Comparison of ENCODE assay signal across 18 cellular contexts in genomic region chr7:28174901-28175661, GRCh38. TPM values are rescaled to one million over a fixed set of nuclear protein-coding genes. Genes with fewer than 3 reads are reported as not detected.
A peak's percentile ranks its signal among the peaks of the same experiment; 100 is the strongest.
DNase-seq lines count a peak whose midpoint lies in the region; ATAC-seq and TF ChIP-seq lines count a peak whose summit lies in the region.
"Had no signal": no experiment of that assay in that cellular context is flagged by ENCODE, and none has a peak within 500 bp of the region (broad histone marks: within the 10 kb centered on the region; RNA-seq: fewer than 3 reads in every experiment).

No MANE protein-coding gene starts in this region.

- peaks cover 0 to 72% (median 32%) of the 10 kb centered on the region in 12 donors for H3K4me1 ChIP-seq in heart left ventricle
- peaks cover 0 to 50% (median 25%) of the 10 kb centered on the region in 4 donors for H3K4me1 ChIP-seq in tibial artery
- H3K4me1 ChIP-seq in esophagus squamous epithelium = peaks cover 6 to 26% (median 8%) of the 10 kb centered on the region in 3 donors
- peaks cover 14% of the 10 kb centered on the region for H3K4me1 ChIP-seq in Karpas-422 (ENCODE audit: low read length)
- H3K4me1 ChIP-seq: parathyroid adenoma had no signal

- H3K79me2 ChIP-seq in Karpas-422 (ENCODE audit: low read length) = no peaks in the 10 kb centered on the region
- H3K79me2 ChIP-seq: parathyroid adenoma had no signal

- H3K27ac ChIP-seq in heart left ventricle (peak overlapping the region in 10 of 12 donors; percentile 7 to 94 (median 85)), tibial artery (peak overlapping the region; percentile 87 to 97), esophagus squamous epithelium (no peak overlapping the region), Karpas-422 (ENCODE audit: low read length) (no peak overlapping the region)
- H3K27ac ChIP-seq: body of pancreas, parathyroid adenoma had no signal

- H3K9me3 Mint-ChIP-seq in HFFc6 = no peaks in the 10 kb centered on the region
- H3K9me3 Mint-ChIP-seq: activated CD4-positive, alpha-beta T cell treated with anti-CD3 and anti-CD28 coated beads, Interleukin-2, amount 10 ng/mL, durations not matched to agents 24 days and 14 days; activated naive CD4-positive, alpha-beta T cell treated with anti-CD3 and anti-CD28 coated beads, Interleukin-2, amount 50 U/mL, for 72 hours; IgD-negative memory B cell had no signal

- peaks cover 6% of the 10 kb centered on the region; the same call in 1 of the 2 replicates for H4K20me1 ChIP-seq in Karpas-422 (ENCODE audit: insufficient read depth, low read depth, low read length)

- intact Hi-C loops in heart left ventricle (cut with DNase I) = loop anchor here in 6 of 10 donors (5.0 to 10.0 kb wide), 3 partner anchors 33 to 70 kb away; no protein-coding TSS in a partner anchor
- intact Hi-C loops in cardiac septum (cut with DNase I) = no loop called here
- intact Hi-C loops in tibial artery (cut with DNase I; ENCODE audit: low total_unique reads) = no loop called here
- intact Hi-C loops in esophagus squamous epithelium (cut with DNase I) = no loop called here

- no peaks in the 10 kb centered on the region for H3K36me3 Mint-ChIP-seq in HFFc6 (ENCODE audit: low read depth)
- H3K36me3 Mint-ChIP-seq: activated naive CD4-positive, alpha-beta T cell treated with anti-CD3 and anti-CD28 coated beads, Interleukin-2, amount 50 U/mL, for 72 hours; IgD-negative memory B cell had no signal

- TF ChIP-seq POLR2A in heart left ventricle (IDR thresholded peaks at IDR 0.05) = no peak
- no peak for TF ChIP-seq POLR2A in esophagus squamous epithelium (IDR thresholded peaks at IDR 0.05)

- DNase-seq in heart left ventricle (no peak), cardiac septum (ENCODE audit: low spot score) (no peak), HFFc6 (no peak), dermis blood vessel endothelial cell (peak; percentile 7), tibial artery (no peak), glomerular visceral epithelial cell (ENCODE audit: extremely low spot score) (no peak), esophagus squamous epithelium (lab: John Stamatoyannopoulos, UW) (no peak), Karpas-422 (no peak)
- DNase-seq: activated CD4-positive, alpha-beta T cell treated with anti-CD3 and anti-CD28 coated beads, Interleukin-2, amount 10 ng/mL, durations not matched to agents 24 days and 14 days; body of pancreas; cortex of kidney; gastrocnemius medialis; NCI-H2029; NCI-H446 treated with DMSO at 0.1 percent for 48 hours; trophoblast cell had no signal

- no peaks in the 10 kb centered on the region for H3K9me3 ChIP-seq in heart left ventricle
- no peaks in the 10 kb centered on the region for H3K9me3 ChIP-seq in tibial artery
- H3K9me3 ChIP-seq in esophagus squamous epithelium = no peaks in the 10 kb centered on the region
- no peaks in the 10 kb centered on the region for H3K9me3 ChIP-seq in Karpas-422 (ENCODE audit: low read length)
- H3K9me3 ChIP-seq: body of pancreas, gastrocnemius medialis had no signal

- no peak overlapping the region for H3K4me3 ChIP-seq in heart left ventricle
- H3K4me3 ChIP-seq in tibial artery = no peak overlapping the region
- H3K4me3 ChIP-seq in esophagus squamous epithelium = no peak overlapping the region
- H3K4me3 ChIP-seq in Karpas-422 (ENCODE audit: low read length) = no peak overlapping the region
- H3K4me3 ChIP-seq: body of pancreas, gastrocnemius medialis had no signal

- 71 to 87% (median 78%) methylated on average over 8 of the region's 8 CpGs for WGBS in heart left ventricle, 4 donors
- WGBS in esophagus squamous epithelium, 2 donors = 75 to 79% methylated on average over 7 to 8 of the region's 8 CpGs

- TF ChIP-seq CTCF in heart left ventricle (IDR thresholded peaks at IDR 0.05) (no peak), HFFc6 (IDR thresholded peaks at IDR 0.05) (no peak), tibial artery (IDR thresholded peaks at IDR 0.05) (no peak), esophagus squamous epithelium (IDR thresholded peaks at IDR 0.05) (no peak)

- H3K27ac Mint-ChIP-seq in HFFc6 = peak overlapping the region; percentile 42
- H3K27ac Mint-ChIP-seq: activated CD4-positive, alpha-beta T cell treated with anti-CD3 and anti-CD28 coated beads, Interleukin-2, amount 10 ng/mL, durations not matched to agents 24 days and 14 days had no signal

- no peaks in the 10 kb centered on the region for H3K27me3 Mint-ChIP-seq in HFFc6 (ENCODE audit: insufficient read depth)
- H3K27me3 Mint-ChIP-seq: IgD-negative memory B cell had no signal

- no peak overlapping the region for H3K4me3 Mint-ChIP-seq in HFFc6
- H3K4me3 Mint-ChIP-seq: activated CD4-positive, alpha-beta T cell treated with anti-CD3 and anti-CD28 coated beads, Interleukin-2, amount 10 ng/mL, durations not matched to agents 24 days and 14 days had no signal

- no peak overlapping the region for H3K4me2 ChIP-seq in Karpas-422 (ENCODE audit: low read depth, low read length, poor library complexity, severe bottlenecking)

- no peaks in the 10 kb centered on the region for H3K9me2 ChIP-seq in Karpas-422 (replicated peaks; ENCODE audit: insufficient read depth, low read length)

- H3K27me3 ChIP-seq in heart left ventricle = no peaks in the 10 kb centered on the region
- no peaks in the 10 kb centered on the region for H3K27me3 ChIP-seq in tibial artery
- no peaks in the 10 kb centered on the region for H3K27me3 ChIP-seq in esophagus squamous epithelium
- H3K27me3 ChIP-seq in Karpas-422 (ENCODE audit: low read length) = peaks cover 3% of the 10 kb centered on the region; the same call in 1 of the 2 replicates
- H3K27me3 ChIP-seq: body of pancreas, gastrocnemius medialis had no signal

- H3K4me1 Mint-ChIP-seq in HFFc6 (ENCODE audit: low read depth) = peaks cover 57% of the 10 kb centered on the region

- no peak overlapping the region for H2AFZ ChIP-seq in Karpas-422 (ENCODE audit: low read length)
- H2AFZ ChIP-seq: parathyroid adenoma had no signal

- H3K36me3 ChIP-seq in heart left ventricle = no peaks in the 10 kb centered on the region
- no peaks in the 10 kb centered on the region for H3K36me3 ChIP-seq in tibial artery
- H3K36me3 ChIP-seq in esophagus squamous epithelium = no peaks in the 10 kb centered on the region
- H3K36me3 ChIP-seq in Karpas-422 (ENCODE audit: insufficient read depth, low read length) = no peaks in the 10 kb centered on the region
- H3K36me3 ChIP-seq: gastrocnemius medialis had no signal

- no peak overlapping the region for H3K9ac ChIP-seq in Karpas-422 (ENCODE audit: low read length)
- H3K9ac ChIP-seq: parathyroid adenoma had no signal

- ATAC-seq in heart left ventricle = no peak
- ATAC-seq: body of pancreas, gastrocnemius medialis had no signal

RNA-seq across cellular contexts. Expression of gene JAZF1, which starts 5.5 kb away (rescaled TPM):
- total RNA-seq in heart left ventricle (10 to 100 TPM; 18.3 to 46.2 (median 29.3) TPM), cardiac septum (42.5 TPM), dermis blood vessel endothelial cell (3.6 and 4.9 TPM in 2 replicates), esophagus squamous epithelium (1 to 10 TPM; 1.3 to 8.6 (median 2.0) TPM)
- 10 to 100 TPM; 10.3 to 20.4 TPM for polyA plus RNA-seq in heart left ventricle
- 10 to 100 TPM; 17.5 to 26.3 (median 21.4) TPM for total RNA-seq in HFFc6 (2021; fragmentation: NEBNext Ultra II Directional; extraction: Animal tissue kit (Norgen Biotek cat#: 25700))
- 0.83 and 4.2 TPM in 2 replicates for total RNA-seq in Karpas-422 (2014; rRNA removed; shearing (Covaris generic); ENCODE audit: low replicate concordance)

Comparison
In these comparisons a context has a peak if more than half of its experiments do, and no peak if none do; other contexts are left out.
1. intact Hi-C loops: an anchor here in heart left ventricle (5.0 to 10.0 kb wide); none called in cardiac septum, tibial artery and esophagus squamous epithelium.
2. H3K27ac ChIP-seq: peak in heart left ventricle (10 of 12) and tibial artery (2 of 2); none in esophagus squamous epithelium (0 of 4) and Karpas-422 (single experiment).